13 cellular contexts compared by ENCODE assay signal in genomic region chr4:7434766-7435150, GRCh38. TPM values are rescaled to one million over a fixed set of nuclear protein-coding genes. Genes with fewer than 3 reads are reported as not detected.
DNase-seq lines count a peak whose midpoint lies in the region; ATAC-seq and TF ChIP-seq lines count a peak whose summit lies in the region.
"Had no signal": no experiment of that assay in that cellular context is flagged by ENCODE, and none has a peak within 500 bp of the region (broad histone marks: within the 10 kb centered on the region; RNA-seq: fewer than 3 reads in every experiment).

TSS of gene PSAPL1 (minus strand) at chr4:7434930. CDS start at chr4:7434879, 51 bp downstream.

- H3K4me1 Mint-ChIP-seq in activated CD8-positive, alpha-beta T cell treated with anti-CD3 and anti-CD28 coated beads for 36 hours (ENCODE audit: low read depth), result no peaks in the 10 kb centered on the region
- no peaks in the 10 kb centered on the region for H3K4me1 Mint-ChIP-seq in activated CD8-positive, alpha-beta T cell treated with anti-CD3 and anti-CD28 coated beads, Interleukin-2, amount 10 ng/mL, durations not matched to agents 7 days and 5 days (ENCODE audit: low read depth)
- H3K4me1 Mint-ChIP-seq: CD4-positive, CD25-positive, alpha-beta regulatory T cell; stimulated activated naive B cell treated with anti-CD40 and anti-IgM and Interleukin-4, amounts not matched to agents 10 μg/mL and 1 μg/mL and 100 μg/mL, for 72 hours had no signal

- no peaks in the 10 kb centered on the region for H3K36me3 Mint-ChIP-seq in activated CD8-positive, alpha-beta T cell treated with anti-CD3 and anti-CD28 coated beads for 36 hours (ENCODE audit: low read depth)
- no peaks in the 10 kb centered on the region for H3K36me3 Mint-ChIP-seq in activated CD8-positive, alpha-beta T cell treated with anti-CD3 and anti-CD28 coated beads, Interleukin-2, amount 10 ng/mL, durations not matched to agents 7 days and 5 days (ENCODE audit: low read depth)
- H3K36me3 Mint-ChIP-seq: CD4-positive, CD25-positive, alpha-beta regulatory T cell; stimulated activated naive B cell treated with anti-CD40 and anti-IgM and Interleukin-4, amounts not matched to agents 10 μg/mL and 1 μg/mL and 100 μg/mL, for 72 hours had no signal

- no peaks in the 10 kb centered on the region for H3K27me3 Mint-ChIP-seq in activated CD8-positive, alpha-beta T cell treated with anti-CD3 and anti-CD28 coated beads for 36 hours
- H3K27me3 Mint-ChIP-seq in activated CD8-positive, alpha-beta T cell treated with anti-CD3 and anti-CD28 coated beads, Interleukin-2, amount 10 ng/mL, durations not matched to agents 7 days and 5 days (ENCODE audit: low read depth), result no peaks in the 10 kb centered on the region
- H3K27me3 Mint-ChIP-seq: CD4-positive, CD25-positive, alpha-beta regulatory T cell; stimulated activated naive B cell treated with anti-CD40 and anti-IgM and Interleukin-4, amounts not matched to agents 10 μg/mL and 1 μg/mL and 100 μg/mL, for 72 hours had no signal

- H3K4me3 ChIP-seq in RWPE2 (ENCODE audit: severe bottlenecking), result no peak within 1 kb of the TSS
- H3K4me3 ChIP-seq in testis, result no peak within 1 kb of the TSS
- no peak within 1 kb of the TSS for H3K4me3 ChIP-seq in WERI-Rb-1 (ENCODE audit: low read depth, low read length)

- H3K4me3 Mint-ChIP-seq in activated CD8-positive, alpha-beta T cell treated with anti-CD3 and anti-CD28 coated beads for 36 hours, result no peak within 1 kb of the TSS
- no peak within 1 kb of the TSS for H3K4me3 Mint-ChIP-seq in activated CD8-positive, alpha-beta T cell treated with anti-CD3 and anti-CD28 coated beads, Interleukin-2, amount 10 ng/mL, durations not matched to agents 7 days and 5 days
- H3K4me3 Mint-ChIP-seq: CD4-positive, CD25-positive, alpha-beta regulatory T cell; stimulated activated naive B cell treated with anti-CD40 and anti-IgM and Interleukin-4, amounts not matched to agents 10 μg/mL and 1 μg/mL and 100 μg/mL, for 72 hours had no signal

- WGBS in testis, 2 donors, result 25 to 58% methylated on average over 6 to 7 of the region's 7 CpGs

- no peak for TF ChIP-seq POLR2A in testis (IDR thresholded peaks at IDR 0.05)

- H3K36me3 ChIP-seq in RWPE2 (ENCODE audit: low read depth) (no peaks in the 10 kb centered on the region), testis (ENCODE audit: low read depth, missing control alignments) (no peaks in the 10 kb centered on the region), WERI-Rb-1 (peaks cover 6% of the 10 kb centered on the region; the same call in 1 of the 2 replicates)
- H3K36me3 ChIP-seq: neutrophil had no signal

- H3K27ac ChIP-seq in RWPE2 (ENCODE audit: poor library complexity, severe bottlenecking) (no peak within 1 kb of the TSS), testis (peak within 1 kb of the TSS; percentile 67 to 80), WERI-Rb-1 (no peak within 1 kb of the TSS)
- H3K27ac ChIP-seq: neutrophil had no signal

- H3K4me1 ChIP-seq in RWPE2 (ENCODE audit: insufficient read depth, poor library complexity, severe bottlenecking), result peaks cover 31% of the 10 kb centered on the region
- peaks cover 25% of the 10 kb centered on the region for H3K4me1 ChIP-seq in testis

- DNase-seq in activated CD8-positive, alpha-beta T cell treated with anti-CD3 and anti-CD28 coated beads for 36 hours, result peak; percentile 26
- no peak for DNase-seq in activated CD8-positive, alpha-beta T cell treated with anti-CD3 and anti-CD28 coated beads, Interleukin-2, amount 10 ng/mL, durations not matched to agents 7 days and 5 days
- no peak for DNase-seq in RWPE2 (ENCODE audit: low spot score)
- peak; percentile 93 for DNase-seq in iPS-NIHi7 (ENCODE audit: extremely low spot score)
- DNase-seq in testis, result peak; percentile 87
- DNase-seq in NCI-H524 (lab: John Stamatoyannopoulos, UW), result no peak
- no peak for DNase-seq in WERI-Rb-1
- DNase-seq: activated CD4-positive, CD25-positive, alpha-beta regulatory T cell treated with anti-CD3 and anti-CD28 coated beads, Interleukin-2, amount 50 U/mL, for 72 hours; CD4-positive, CD25-positive, alpha-beta regulatory T cell; stimulated activated naive B cell treated with anti-CD40 and anti-IgM and Interleukin-4, amounts not matched to agents 10 μg/mL and 1 μg/mL and 100 μg/mL, for 72 hours had no signal

- H3K9me3 Mint-ChIP-seq in activated CD8-positive, alpha-beta T cell treated with anti-CD3 and anti-CD28 coated beads for 36 hours, result no peaks in the 10 kb centered on the region
- H3K9me3 Mint-ChIP-seq in activated CD8-positive, alpha-beta T cell treated with anti-CD3 and anti-CD28 coated beads, Interleukin-2, amount 10 ng/mL, durations not matched to agents 7 days and 5 days (ENCODE audit: insufficient read depth), result no peaks in the 10 kb centered on the region
- H3K9me3 Mint-ChIP-seq: stimulated activated naive B cell treated with anti-CD40 and anti-IgM and Interleukin-4, amounts not matched to agents 10 μg/mL and 1 μg/mL and 100 μg/mL, for 72 hours had no signal

- H3K9me3 ChIP-seq in RWPE2 (ENCODE audit: severe bottlenecking) (no peaks in the 10 kb centered on the region), testis (no peaks in the 10 kb centered on the region), WERI-Rb-1 (ENCODE audit: severe bottlenecking) (peaks cover 6% of the 10 kb centered on the region)
- H3K9me3 ChIP-seq: neutrophil had no signal

- ATAC-seq in activated CD8-positive, alpha-beta T cell treated with anti-CD3 and anti-CD28 coated beads for 36 hours, result peak; percentile 45
- no peak for ATAC-seq in activated CD8-positive, alpha-beta T cell treated with anti-CD3 and anti-CD28 coated beads, Interleukin-2, amount 10 ng/mL, durations not matched to agents 7 days and 5 days
- ATAC-seq in RWPE2 (ENCODE audit: low read depth) (peak; percentile 90), GM18873 (IDR thresholded peaks at IDR 0.05; ENCODE audit: low FRiP score, unreplicated experiment) (no peak)

- TF ChIP-seq CTCF in activated CD8-positive, alpha-beta T cell treated with anti-CD3 and anti-CD28 coated beads for 36 hours (IDR thresholded peaks at IDR 0.05), result no peak
- TF ChIP-seq CTCF in RWPE2 (IDR thresholded peaks at IDR 0.05; ENCODE audit: poor library complexity, severe bottlenecking) (no peak), testis (IDR thresholded peaks at IDR 0.05) (no peak), WERI-Rb-1 (IDR thresholded peaks at IDR 0.05; ENCODE audit: low read depth, low read length) (no peak)

- intact Hi-C loops in activated CD8-positive, alpha-beta T cell treated with anti-CD3 and anti-CD28 coated beads for 36 hours (cut with micrococcal nuclease), result no loop called here
- intact Hi-C loops in testis (cut with DNase I; ENCODE audit: low total_unique reads), result no loop called here

- no peaks in the 10 kb centered on the region for H3K27me3 ChIP-seq in RWPE2 (ENCODE audit: insufficient read depth, poor library complexity, severe bottlenecking)
- H3K27me3 ChIP-seq in testis, result no peaks in the 10 kb centered on the region
- no peaks in the 10 kb centered on the region for H3K27me3 ChIP-seq in WERI-Rb-1 (ENCODE audit: insufficient read depth, low read depth, severe bottlenecking)
- H3K27me3 ChIP-seq: neutrophil had no signal

- H3K27ac Mint-ChIP-seq in activated CD8-positive, alpha-beta T cell treated with anti-CD3 and anti-CD28 coated beads for 36 hours, result no peak within 1 kb of the TSS
- no peak within 1 kb of the TSS for H3K27ac Mint-ChIP-seq in activated CD8-positive, alpha-beta T cell treated with anti-CD3 and anti-CD28 coated beads, Interleukin-2, amount 10 ng/mL, durations not matched to agents 7 days and 5 days
- H3K27ac Mint-ChIP-seq: CD4-positive, CD25-positive, alpha-beta regulatory T cell; stimulated activated naive B cell treated with anti-CD40 and anti-IgM and Interleukin-4, amounts not matched to agents 10 μg/mL and 1 μg/mL and 100 μg/mL, for 72 hours had no signal

- POLR2A ChIA-PET in activated CD8-positive, alpha-beta T cell treated with anti-CD3 and anti-CD28 coated beads for 36 hours (lab: Charles Lee), result interaction anchor here (0.6 kb wide), 1 partner anchor 29 kb away, joined by 4 read pairs; no protein-coding TSS in a partner anchor
- POLR2A ChIA-PET in activated CD8-positive, alpha-beta T cell treated with anti-CD3 and anti-CD28 coated beads, Interleukin-2, amount 10 ng/mL, durations not matched to agents 7 days and 5 days (lab: Charles Lee), result no interaction called here

- CTCF ChIA-PET in activated CD8-positive, alpha-beta T cell treated with anti-CD3 and anti-CD28 coated beads for 36 hours (lab: Charles Lee), result no interaction called here
- CTCF ChIA-PET in activated CD8-positive, alpha-beta T cell treated with anti-CD3 and anti-CD28 coated beads, Interleukin-2, amount 10 ng/mL, durations not matched to agents 7 days and 5 days (lab: Charles Lee), result no interaction called here

RNA-seq across cellular contexts. Expression of gene PSAPL1, which starts in this region (rescaled TPM):
- total RNA-seq in activated CD8-positive, alpha-beta T cell treated with anti-CD3 and anti-CD28 coated beads for 36 hours, result not detected
- total RNA-seq in activated CD8-positive, alpha-beta T cell treated with anti-CD3 and anti-CD28 coated beads, Interleukin-2, amount 10 ng/mL, durations not matched to agents 7 days and 5 days, result not detected
- total RNA-seq in testis, result 10 to 100 TPM; 17.5 to 19.0 TPM
- 11.0 TPM for polyA plus RNA-seq in testis (ENCODE audit: insufficient read depth, low read depth, low replicate concordance)
- total RNA-seq: CD4-positive, CD25-positive, alpha-beta regulatory T cell; dermis microvascular lymphatic vessel endothelial cell had no signal
- polyA plus RNA-seq: CD4-positive, CD25-positive, alpha-beta regulatory T cell had no signal

Comparison
In these comparisons a context has a peak if more than half of its experiments do, and no peak if none do; other contexts are left out.
1. RNA of gene PSAPL1 (total RNA-seq): 17.5 to 19.0 TPM in testis; not detected in activated CD8-positive, alpha-beta T cell treated with anti-CD3 and anti-CD28 coated beads for 36 hours and not detected in activated CD8-positive, alpha-beta T cell treated with anti-CD3 and anti-CD28 coated beads, Interleukin-2, amount 10 ng/mL, durations not matched to agents 7 days and 5 days; every median in the first group is over 10 times any median in the second.
2. Peak in DNase-seq and ATAC-seq in activated CD8-positive, alpha-beta T cell treated with anti-CD3 and anti-CD28 coated beads for 36 hours; RNA of the gene not detected or under 1 TPM.
3. DNase-seq: peak in iPS-NIHi7 (single experiment) and testis (single experiment); none in activated CD8-positive, alpha-beta T cell treated with anti-CD3 and anti-CD28 coated beads, Interleukin-2, amount 10 ng/mL, durations not matched to agents 7 days and 5 days (single experiment), RWPE2 (single experiment), NCI-H524 (0 of 2) and WERI-Rb-1 (single experiment).
4. H3K27ac ChIP-seq: peak in testis (2 of 2); none in RWPE2 (single experiment) and WERI-Rb-1 (single experiment).